ENCODE assay signal across 9 cellular contexts in genomic region chr3:5011555-5012256, GRCh38. TPM values are rescaled to one million over a fixed set of nuclear protein-coding genes. Genes with fewer than 3 reads are reported as not detected.
DNase-seq lines count a peak whose midpoint lies in the region; ATAC-seq lines count a peak whose summit lies in the region.
"Had no signal": no experiment of that assay in that cellular context is flagged by ENCODE, and none has a peak within 500 bp of the region (broad histone marks: within the 10 kb centered on the region; RNA-seq: fewer than 3 reads in every experiment).

No MANE protein-coding gene starts in this region.

- H3K27me3 Mint-ChIP-seq in CD8-positive, alpha-beta memory T cell: no peaks in the 10 kb centered on the region
- H3K27me3 Mint-ChIP-seq in activated naive CD8-positive, alpha-beta T cell treated with anti-CD3 and anti-CD28 coated beads, Interleukin-2, amount 10 ng/mL, durations not matched to agents 7 days and 5 days: no peaks in the 10 kb centered on the region

- POLR2A ChIA-PET in CD8-positive, alpha-beta memory T cell (lab: Charles Lee): interaction anchor here (0.8 to 1.5 kb wide), 2 partner anchors 11 to 12 kb away, joined by 4 to 8 read pairs; no protein-coding TSS in a partner anchor
- POLR2A ChIA-PET in activated naive CD8-positive, alpha-beta T cell treated with anti-CD3 and anti-CD28 coated beads, Interleukin-2, amount 10 ng/mL, durations not matched to agents 7 days and 5 days (lab: Charles Lee): interaction anchor here (0.9 to 32.3 kb wide), 14 partner anchors 8 to 190 kb away, joined by 3 to 734 read pairs (median 4); partner anchors contain the start of gene BHLHE40

- H3K9me3 Mint-ChIP-seq in CD8-positive, alpha-beta memory T cell: no peaks in the 10 kb centered on the region
- no peaks in the 10 kb centered on the region for H3K9me3 Mint-ChIP-seq in activated naive CD8-positive, alpha-beta T cell treated with anti-CD3 and anti-CD28 coated beads, Interleukin-2, amount 10 ng/mL, durations not matched to agents 7 days and 5 days

- no peaks in the 10 kb centered on the region for H3K9me3 ChIP-seq in CD8-positive, alpha-beta memory T cell (ENCODE audit: low read length)

- peaks cover 41 to 56% (median 54%) of the 10 kb centered on the region in 3 donors for H3K4me1 Mint-ChIP-seq in CD8-positive, alpha-beta memory T cell
- peaks cover 75% of the 10 kb centered on the region for H3K4me1 Mint-ChIP-seq in activated naive CD8-positive, alpha-beta T cell treated with anti-CD3 and anti-CD28 coated beads, Interleukin-2, amount 10 ng/mL, durations not matched to agents 7 days and 5 days

- H3K4me1 ChIP-seq in CD8-positive, alpha-beta memory T cell (ENCODE audit: insufficient read depth, low read length): peaks cover 39% of the 10 kb centered on the region

- CTCF ChIA-PET in CD8-positive, alpha-beta memory T cell (lab: Charles Lee): interaction anchor here (1.1 kb wide), 1 partner anchor 28 kb away, joined by 3 read pairs; no protein-coding TSS in a partner anchor

- H3K4me3 Mint-ChIP-seq in CD8-positive, alpha-beta memory T cell: peak overlapping the region in 6 of 7 donors; percentile 35 to 88 (median 49)
- peak overlapping the region; percentile 75 for H3K4me3 Mint-ChIP-seq in activated naive CD8-positive, alpha-beta T cell treated with anti-CD3 and anti-CD28 coated beads, Interleukin-2, amount 10 ng/mL, durations not matched to agents 7 days and 5 days

- no peaks in the 10 kb centered on the region for H3K36me3 ChIP-seq in CD8-positive, alpha-beta memory T cell (ENCODE audit: insufficient read depth, low read length)

- H3K27ac ChIP-seq in CD8-positive, alpha-beta memory T cell (ENCODE audit: low read depth, low read length): peak overlapping the region; percentile 48

- in situ Hi-C loops in ACHN (cut with HindIII; ENCODE audit: low pct_ligation_motif_present, low pct_unique_long_range_greater_than_20kb, low sequenced_read_pairs): no loop called here

- H3K36me3 Mint-ChIP-seq in CD8-positive, alpha-beta memory T cell: no peaks in the 10 kb centered on the region
- H3K36me3 Mint-ChIP-seq in activated naive CD8-positive, alpha-beta T cell treated with anti-CD3 and anti-CD28 coated beads, Interleukin-2, amount 10 ng/mL, durations not matched to agents 7 days and 5 days: peaks cover 4% of the 10 kb centered on the region

- peak overlapping the region; percentile 41 to 98 (median 90) for H3K27ac Mint-ChIP-seq in CD8-positive, alpha-beta memory T cell
- H3K27ac Mint-ChIP-seq in activated naive CD8-positive, alpha-beta T cell treated with anti-CD3 and anti-CD28 coated beads, Interleukin-2, amount 10 ng/mL, durations not matched to agents 7 days and 5 days: peak overlapping the region; percentile 95

- ATAC-seq in GM19351 (IDR thresholded peaks at IDR 0.05; ENCODE audit: unreplicated experiment): peak; percentile 50
- ATAC-seq in HG03280 (IDR thresholded peaks at IDR 0.05; ENCODE audit: unreplicated experiment): peak; percentile 53
- ATAC-seq in activated naive CD8-positive, alpha-beta T cell treated with anti-CD3 and anti-CD28 coated beads, Interleukin-2, amount 10 ng/mL, durations not matched to agents 7 days and 5 days (ENCODE audit: low read depth): peak; percentile 67

- no peaks in the 10 kb centered on the region for H3K27me3 ChIP-seq in CD8-positive, alpha-beta memory T cell (ENCODE audit: insufficient read depth, low read length, poor library complexity, severe bottlenecking)

- no peak overlapping the region for H3K4me3 ChIP-seq in CD8-positive, alpha-beta memory T cell (ENCODE audit: low read length)

- no peak for DNase-seq in CD8-positive, alpha-beta memory T cell
- DNase-seq in activated naive CD8-positive, alpha-beta T cell treated with anti-CD3 and anti-CD28 coated beads, Interleukin-2, amount 10 ng/mL, durations not matched to agents 7 days and 5 days: peak; percentile 70
- DNase-seq in DMS153 (lab: John Stamatoyannopoulos, UW): no peak
- no peak for DNase-seq in iPS-NIHi11 (ENCODE audit: low spot score)
- no peak for DNase-seq in ACHN
- DNase-seq in NCI-H69 (lab: John Stamatoyannopoulos, UW): no peak

RNA-seq across cellular contexts. Expression of gene BHLHE40, which starts 32.5 kb away (rescaled TPM):
- 100 to 1,000 TPM; 174 to 180 TPM for total RNA-seq in CD8-positive, alpha-beta memory T cell
- polyA plus RNA-seq in CD8-positive, alpha-beta memory T cell: 24.8 TPM
- total RNA-seq in activated naive CD8-positive, alpha-beta T cell treated with anti-CD3 and anti-CD28 coated beads, Interleukin-2, amount 10 ng/mL, durations not matched to agents 7 days and 5 days: 100 to 1,000 TPM; 208 to 225 TPM
- polyA plus RNA-seq: neural cell had no signal
